ENCODE assay signal across 8 cellular contexts in the genomic region with DNA sequence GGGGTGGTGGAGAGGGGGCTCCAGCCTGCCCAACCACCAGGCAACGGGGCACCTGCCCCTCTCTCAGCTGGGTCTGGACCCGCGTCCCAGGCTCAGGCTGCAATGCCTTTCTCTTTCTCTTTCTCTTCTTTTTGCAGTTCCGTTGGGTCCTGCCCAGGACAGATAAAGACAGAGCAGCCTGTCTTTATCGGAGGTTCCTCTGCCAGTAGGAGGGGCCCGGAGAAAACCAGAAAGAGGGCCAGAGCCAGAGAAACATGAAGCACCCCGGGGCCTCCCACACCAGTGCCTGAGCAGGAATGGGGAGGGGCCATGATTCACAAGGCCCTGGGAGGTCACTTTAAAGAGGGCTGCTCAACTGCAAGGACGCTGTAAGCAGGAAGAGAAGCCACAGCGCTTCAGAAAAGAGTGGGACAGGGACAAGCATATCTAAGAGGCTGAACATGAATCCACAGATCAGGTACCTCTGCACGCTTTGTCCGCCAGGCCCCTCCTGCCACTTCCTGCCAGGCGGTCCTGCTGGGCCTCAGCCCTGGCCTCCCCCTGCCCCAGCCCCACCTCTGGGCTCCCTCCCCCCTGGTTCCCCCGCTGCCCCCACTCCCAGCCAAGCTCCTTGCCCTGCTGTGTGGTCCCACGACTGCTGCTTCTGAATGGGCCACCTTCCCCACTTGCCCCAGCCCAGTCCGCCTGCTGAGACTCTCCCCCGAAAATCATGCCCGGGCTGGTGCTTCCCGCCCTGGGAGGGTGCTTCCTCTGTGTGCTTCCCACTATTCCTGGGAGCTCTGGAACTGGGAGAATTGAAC. TPM values are rescaled to one million over a fixed set of nuclear protein-coding genes. Genes with fewer than 3 reads are reported as not detected.
A peak's percentile ranks its signal among the peaks of the same experiment; 100 is the strongest.
DNase-seq lines count a peak whose midpoint lies in the region; ATAC-seq, FAIRE-seq and TF ChIP-seq lines count a peak whose summit lies in the region.

Gene APOBEC3C (plus strand): TSS at position 335 of the 800 bp plus-strand sequence. CDS start 106 bp downstream, at position 441.

- TF ChIP-seq CTCF in WI38 (IDR thresholded peaks at IDR 0.05; ENCODE audit: low read depth, low read length) = no peak
- TF ChIP-seq CTCF in bronchial epithelial cell (IDR thresholded peaks at IDR 0.05; ENCODE audit: insufficient read depth, low read length, severe bottlenecking) = peak; percentile 8

- peak within 1 kb of the TSS; percentile 56 for H3K4me3 ChIP-seq in MG63
- peak within 1 kb of the TSS; percentile 74 for H3K4me3 ChIP-seq in WI38 (ENCODE audit: low read depth, low read length)
- peak within 1 kb of the TSS; percentile 76 for H3K4me3 ChIP-seq in bronchial epithelial cell (ENCODE audit: low read depth, low read length)

- H3K27me3 ChIP-seq in MG63 (no peaks in the 10 kb centered on the region), bronchial epithelial cell (ENCODE audit: control insufficient read depth, insufficient read depth, low read length) (no peaks in the 10 kb centered on the region)

- H3K9me3 ChIP-seq in MG63 = no peaks in the 10 kb centered on the region

- ATAC-seq in GM21786 (IDR thresholded peaks at IDR 0.05; ENCODE audit: unreplicated experiment) = peak; percentile 73

- FAIRE-seq in bronchial epithelial cell (lab: Jason Lieb, UNC) = peak; percentile 64

- DNase-seq in EH (ENCODE audit: low read depth) (peak; percentile 96), MG63 (peak; percentile 85), bronchial epithelial cell (ENCODE audit: low read depth) (peak; percentile 81), kidney glomerular epithelial cell (lab: John Stamatoyannopoulos, UW) (peak; percentile 85), NCI-H774 (lab: John Stamatoyannopoulos, UW) (no peak)
- peak; percentile 30 to 70 (median 48) for DNase-seq in stimulated activated CD4-positive, alpha-beta T cell treated with anti-CD3 and anti-CD28 coated beads, Interleukin-1b, Interleukin-23, amount 100 ng/mL, for 24 hours (ENCODE audit: low read depth in 4 of 4, low spot score in 1 of 4)

- H3K36me3 ChIP-seq in MG63 (no peaks in the 10 kb centered on the region), bronchial epithelial cell (ENCODE audit: control insufficient read depth, insufficient read depth, low read length) (peaks cover 6% of the 10 kb centered on the region)

RNA-seq across cellular contexts. Expression of gene APOBEC3C, which starts in this region (rescaled TPM):
- 2.0 and 2.1 TPM in 2 replicates for total RNA-seq in MG63 (2014; rRNA removed; shearing (Covaris generic); ENCODE audit: low replicate concordance)
- total RNA-seq in bronchial epithelial cell = 4.1 and 4.2 TPM in 2 replicates
